In the genomic region with DNA sequence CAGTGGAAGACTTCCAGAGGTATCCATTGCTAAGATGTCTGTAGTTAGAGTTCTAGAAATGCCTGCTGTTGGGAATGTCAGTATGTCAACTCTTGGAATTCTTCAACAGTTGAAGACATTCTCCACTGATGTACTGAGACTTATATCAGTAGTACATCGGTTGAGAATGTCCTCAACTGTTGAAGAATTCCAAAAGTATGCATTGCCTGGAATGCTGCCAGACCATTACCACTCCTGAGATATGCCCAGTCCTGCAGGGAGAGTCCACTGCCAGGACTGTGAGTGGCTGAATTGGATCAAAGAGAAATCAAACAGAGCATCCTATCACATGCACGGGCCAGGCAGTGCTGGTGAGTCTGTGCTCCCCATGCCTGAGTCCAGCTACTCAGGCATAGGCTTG, we compare ENCODE assay signal across 20 cellular contexts. TPM values are rescaled to one million over a fixed set of nuclear protein-coding genes. Genes with fewer than 3 reads are reported as not detected.
DNase-seq lines count a peak whose midpoint lies in the region; ATAC-seq and TF ChIP-seq lines count a peak whose summit lies in the region.
"Had no signal": no experiment of that assay in that cellular context is flagged by ENCODE, and none has a peak within 500 bp of the region (broad histone marks: within the 10 kb centered on the region; RNA-seq: fewer than 3 reads in every experiment).

No MANE protein-coding gene starts in this region.

- H3K9me2 ChIP-seq in hepatocyte (replicated peaks; ENCODE audit: insufficient read depth) = no peaks in the 10 kb centered on the region

- DNase-seq in natural killer cell treated with Interleukin-12 subunit alpha and Interleukin-12 subunit beta and Interleukin-15 and Interleukin-18, amount 100 ng/mL, for 72 hours (ENCODE audit: low spot score) = peak; percentile 18
- DNase-seq in natural killer cell = no peak
- DNase-seq in amniotic epithelial cell (ENCODE audit: low read depth) = peak; percentile 85
- DNase-seq in foreskin fibroblast = peak; percentile 37 to 73
- peak; percentile 10 to 20 for DNase-seq in aorta
- no peak for DNase-seq in hepatocyte (ENCODE audit: low spot score)
- DNase-seq in COLO829 (ENCODE audit: low spot score) = no peak
- DNase-seq: DMS79 treated with DMSO at 0.1 percent for 48 hours, esophagus squamous epithelium, Kasumi-1, NCI-H1694, NCI-H510A treated with DMSO at 0.1 percent for 48 hours, uterus had no signal

- WGBS in aorta, 2 donors = 45 to 47% methylated on average over 2 of the region's 2 CpGs
- 67% methylated on average over 2 of the region's 2 CpGs for WGBS in hepatocyte (ENCODE audit: low lambda C conversion rate, missing lambda C conversion rate)

- TF ChIP-seq CTCF in natural killer cell (IDR thresholded peaks at IDR 0.05) (no peak), foreskin fibroblast (IDR thresholded peaks at IDR 0.05; ENCODE audit: low read depth, low read length) (no peak), hepatocyte (IDR thresholded peaks at IDR 0.05; ENCODE audit: poor library complexity) (no peak)

- no peak for ATAC-seq in natural killer cell treated with Interleukin-12 subunit alpha and Interleukin-12 subunit beta and Interleukin-15 and Interleukin-18, amount 100 ng/mL, for 72 hours
- no peak for ATAC-seq in natural killer cell
- no peak for ATAC-seq in aorta (ENCODE audit: low FRiP score)
- ATAC-seq in GM21529 (IDR thresholded peaks at IDR 0.05; ENCODE audit: unreplicated experiment) = no peak
- ATAC-seq: GM23338, T-helper 17 cell had no signal

- no peak overlapping the region for H3K4me2 ChIP-seq in hepatocyte
- H3K4me2 ChIP-seq: GM23338 had no signal

- H3K4me1 ChIP-seq in aorta (ENCODE audit: control insufficient read depth in 1 of 2, insufficient read depth in 2 of 2, low read length in 2 of 2) (no peaks in the 10 kb centered on the region), hepatocyte (ENCODE audit: insufficient read depth) (no peaks in the 10 kb centered on the region)
- H3K4me1 ChIP-seq: esophagus squamous epithelium, parathyroid adenoma, Peyer's patch, uterus had no signal

- no peak overlapping the region for H2AFZ ChIP-seq in hepatocyte
- H2AFZ ChIP-seq: GM23338, parathyroid adenoma had no signal

- H4K20me1 ChIP-seq in hepatocyte (ENCODE audit: insufficient read depth, poor library complexity, severe bottlenecking) = no peaks in the 10 kb centered on the region

- H3K4me3 ChIP-seq in foreskin fibroblast (ENCODE audit: low read depth in 1 of 2, low read length in 2 of 2) = no peak overlapping the region
- H3K4me3 ChIP-seq in aorta (ENCODE audit: low read length in 2 of 2) = no peak overlapping the region
- no peak overlapping the region for H3K4me3 ChIP-seq in hepatocyte
- H3K4me3 ChIP-seq: esophagus squamous epithelium, GM23338, Peyer's patch, uterus had no signal

- H3K9me3 ChIP-seq in aorta (ENCODE audit: control insufficient read depth, low read length) (peaks cover 8% of the 10 kb centered on the region), hepatocyte (ENCODE audit: low read depth) (no peaks in the 10 kb centered on the region)

- H3K27me3 ChIP-seq in aorta (ENCODE audit: control insufficient read depth in 1 of 2, insufficient read depth in 2 of 2, low read length in 1 of 2) = no peaks in the 10 kb centered on the region
- H3K27me3 ChIP-seq in hepatocyte = no peaks in the 10 kb centered on the region
- H3K27me3 ChIP-seq: Peyer's patch, uterus had no signal

- no peaks in the 10 kb centered on the region for H3K79me2 ChIP-seq in hepatocyte
- H3K79me2 ChIP-seq: parathyroid adenoma had no signal

- H3K36me3 Mint-ChIP-seq in natural killer cell treated with Interleukin-12 subunit alpha and Interleukin-12 subunit beta and Interleukin-15 and Interleukin-18, amount 100 ng/mL, for 72 hours = peaks cover 36% of the 10 kb centered on the region
- H3K36me3 Mint-ChIP-seq in natural killer cell = no peaks in the 10 kb centered on the region

- peaks cover 2% of the 10 kb centered on the region for H3K9me3 Mint-ChIP-seq in natural killer cell treated with Interleukin-12 subunit alpha and Interleukin-12 subunit beta and Interleukin-15 and Interleukin-18, amount 100 ng/mL, for 72 hours
- H3K9me3 Mint-ChIP-seq in natural killer cell = no peaks in the 10 kb centered on the region
- H3K9me3 Mint-ChIP-seq: central memory CD8-positive, alpha-beta T cell had no signal

- no peaks in the 10 kb centered on the region for H3K27me3 Mint-ChIP-seq in natural killer cell treated with Interleukin-12 subunit alpha and Interleukin-12 subunit beta and Interleukin-15 and Interleukin-18, amount 100 ng/mL, for 72 hours
- no peaks in the 10 kb centered on the region for H3K27me3 Mint-ChIP-seq in natural killer cell (ENCODE audit: low read depth in 2 of 2)
- H3K27me3 Mint-ChIP-seq: B cell; central memory CD8-positive, alpha-beta T cell; T-helper 17 cell had no signal

- no peak overlapping the region for H3K27ac Mint-ChIP-seq in natural killer cell treated with Interleukin-12 subunit alpha and Interleukin-12 subunit beta and Interleukin-15 and Interleukin-18, amount 100 ng/mL, for 72 hours
- H3K27ac Mint-ChIP-seq in natural killer cell = peak overlapping the region in 1 of 2 donors; percentile 98
- H3K27ac Mint-ChIP-seq: B cell, GM23338 had no signal

- no peak overlapping the region for H3K27ac ChIP-seq in aorta (ENCODE audit: low read depth in 1 of 2, low read length in 2 of 2)
- no peak overlapping the region for H3K27ac ChIP-seq in hepatocyte
- H3K27ac ChIP-seq: esophagus squamous epithelium, parathyroid adenoma, Peyer's patch, uterus had no signal

- H3K4me3 Mint-ChIP-seq in natural killer cell treated with Interleukin-12 subunit alpha and Interleukin-12 subunit beta and Interleukin-15 and Interleukin-18, amount 100 ng/mL, for 72 hours = no peak overlapping the region
- no peak overlapping the region for H3K4me3 Mint-ChIP-seq in natural killer cell
- H3K4me3 Mint-ChIP-seq: B cell; central memory CD8-positive, alpha-beta T cell; GM23338; T-helper 17 cell had no signal

- H3K36me3 ChIP-seq in aorta (ENCODE audit: control insufficient read depth in 1 of 2, insufficient read depth in 2 of 2, low read length in 1 of 2) (no peaks in the 10 kb centered on the region), hepatocyte (replicated peaks; ENCODE audit: insufficient read depth, low read depth) (no peaks in the 10 kb centered on the region)
- H3K36me3 ChIP-seq: esophagus squamous epithelium, Peyer's patch, uterus had no signal

- H3K4me1 Mint-ChIP-seq in natural killer cell treated with Interleukin-12 subunit alpha and Interleukin-12 subunit beta and Interleukin-15 and Interleukin-18, amount 100 ng/mL, for 72 hours (ENCODE audit: low read depth in 2 of 2) = peaks cover 34 to 55% of the 10 kb centered on the region in 2 donors
- H3K4me1 Mint-ChIP-seq in natural killer cell = peaks cover 50 to 68% of the 10 kb centered on the region in 2 donors

- intact Hi-C loops in natural killer cell (cut with micrococcal nuclease) = no loop called here
- intact Hi-C loops in aorta (cut with DNase I) = loop anchor here in 1 of 2 donors (10.0 kb wide), 1 partner anchor 59 kb away; no protein-coding TSS in a partner anchor

RNA-seq across cellular contexts. Expression of gene IL21R, which starts 42.0 kb away (rescaled TPM):
- total RNA-seq in natural killer cell treated with Interleukin-12 subunit alpha and Interleukin-12 subunit beta and Interleukin-15 and Interleukin-18, amount 100 ng/mL, for 72 hours = 10 to 100 TPM; 58.3 to 64.4 TPM
- total RNA-seq in natural killer cell (10 to 100 TPM; 24.3 to 45.7 (median 26.5) TPM), aorta (1 to 10 TPM in 1 of 2 donors, under 1 TPM in 1; 0.65 to 3.8 TPM), hepatocyte (0.10 and 0.16 TPM in 2 replicates)
- polyA plus RNA-seq in aorta (under 1 TPM in 1 of 2 donors, not detected in 1; 0.08 TPM), hepatocyte (not detected in 2 replicates)

Comparison
In these comparisons a context has a peak if more than half of its experiments do, and no peak if none do; other contexts are left out.
1. DNase-seq: peak in natural killer cell treated with Interleukin-12 subunit alpha and Interleukin-12 subunit beta and Interleukin-15 and Interleukin-18, amount 100 ng/mL, for 72 hours (single experiment), amniotic epithelial cell (single experiment), foreskin fibroblast (2 of 2) and aorta (2 of 2); none in natural killer cell (single experiment), hepatocyte (single experiment) and COLO829 (single experiment).
2. RNA of gene IL21R, which starts 42.0 kb away (total RNA-seq): 58.3 to 64.4 TPM in natural killer cell treated with Interleukin-12 subunit alpha and Interleukin-12 subunit beta and Interleukin-15 and Interleukin-18, amount 100 ng/mL, for 72 hours and 24.3 to 45.7 TPM in natural killer cell; 0.65 to 3.8 TPM in aorta and 0.10 to 0.16 TPM in hepatocyte; every median in the first group is over 4 times any median in the second.